In the genomic region with DNA sequence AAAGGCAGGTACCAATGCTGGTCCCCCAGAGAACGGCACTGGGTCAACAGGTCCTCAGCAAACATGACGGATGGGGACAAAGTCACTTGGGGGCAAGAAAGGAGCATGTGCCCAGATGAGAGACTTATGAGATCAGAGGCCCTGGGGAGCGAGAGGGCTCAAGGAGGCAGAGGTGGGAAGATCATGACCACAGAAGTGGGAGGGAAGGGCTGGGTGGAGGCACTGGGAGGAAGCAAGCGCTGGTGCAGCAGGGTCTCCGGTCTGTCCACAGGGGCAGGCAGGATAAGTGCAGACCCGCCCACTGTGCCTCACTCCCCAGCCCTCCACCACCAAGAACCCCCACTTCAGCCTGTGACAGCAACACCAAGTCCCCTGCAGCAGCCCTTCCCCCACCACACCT, we compare ENCODE assay signal across 26 cellular contexts. TPM values are rescaled to one million over a fixed set of nuclear protein-coding genes. Genes with fewer than 3 reads are reported as not detected.
DNase-seq lines count a peak whose midpoint lies in the region; ATAC-seq, FAIRE-seq and TF ChIP-seq lines count a peak whose summit lies in the region.
"Had no signal": no experiment of that assay in that cellular context is flagged by ENCODE, and none has a peak within 500 bp of the region (broad histone marks: within the 10 kb centered on the region; RNA-seq: fewer than 3 reads in every experiment).

No MANE protein-coding gene starts in this region.

- H3K27me3 ChIP-seq in BLaER1 treated with 17β-estradiol and CSF1 and Interleukin-3, amounts not matched to agents 10 nM and 100 nM: peaks cover 44 to 72% (median 51%) of the 10 kb centered on the region in 11 experiments
- peaks cover 3% of the 10 kb centered on the region for H3K27me3 ChIP-seq in CD8-positive, alpha-beta T cell (ENCODE audit: insufficient read depth, low read length)
- H3K27me3 ChIP-seq in tibial artery: peaks cover 0 to 96% of the 10 kb centered on the region in 2 donors
- H3K27me3 ChIP-seq: ovary, right atrium auricular region had no signal

- FAIRE-seq in GM19239 (lab: Jason Lieb, UNC): no peak
- FAIRE-seq: colon, K562 had no signal

- peak overlapping the region; percentile 35 for H3K4me3 Mint-ChIP-seq in CD8-positive, alpha-beta T cell
- H3K4me3 Mint-ChIP-seq in activated CD8-positive, alpha-beta T cell treated with anti-CD3 and anti-CD28 coated beads, Interleukin-2, amount 10 ng/mL, durations not matched to agents 7 days and 5 days: peak overlapping the region; percentile 49
- peak overlapping the region in 8 of 10 donors; percentile 29 to 70 (median 64) for H3K4me3 Mint-ChIP-seq in naive thymus-derived CD8-positive, alpha-beta T cell

- no peak for TF ChIP-seq CTCF in CD8-positive, alpha-beta T cell (IDR thresholded peaks at IDR 0.05)
- no peak for TF ChIP-seq CTCF in tibial artery (IDR thresholded peaks at IDR 0.05)

- H3K9ac ChIP-seq in BLaER1 treated with 17β-estradiol and CSF1 and Interleukin-3, amounts not matched to agents 10 nM and 100 nM: 0 out of 22 replicates have a peak overlapping the region, but pooled peaks of 1 of the 11 experiments have one; percentile 28

- peaks cover 31% of the 10 kb centered on the region for H3K4me1 Mint-ChIP-seq in CD8-positive, alpha-beta T cell (ENCODE audit: low read depth)
- H3K4me1 Mint-ChIP-seq in activated CD8-positive, alpha-beta T cell treated with anti-CD3 and anti-CD28 coated beads, Interleukin-2, amount 10 ng/mL, durations not matched to agents 7 days and 5 days (ENCODE audit: low read depth): peaks cover 42% of the 10 kb centered on the region
- H3K4me1 Mint-ChIP-seq in naive thymus-derived CD8-positive, alpha-beta T cell: peaks cover 29 to 55% (median 35%) of the 10 kb centered on the region in 4 donors

- H3K4me2 ChIP-seq in BLaER1 treated with 17β-estradiol and CSF1 and Interleukin-3, amounts not matched to agents 10 nM and 100 nM: peak overlapping the region; percentile 38 to 86 (median 76)

- H3K4me3 ChIP-seq in BLaER1 treated with 17β-estradiol and CSF1 and Interleukin-3, amounts not matched to agents 10 nM and 100 nM: no peak overlapping the region
- H3K4me3 ChIP-seq in CD8-positive, alpha-beta T cell (ENCODE audit: low read depth, low read length): no peak overlapping the region
- H3K4me3 ChIP-seq in tibial artery: no peak overlapping the region
- H3K4me3 ChIP-seq: breast epithelium, K562, ovary, right atrium auricular region, SJCRH30, spleen, thoracic aorta had no signal

- no peak for DNase-seq in CD8-positive, alpha-beta T cell
- no peak for DNase-seq in activated CD8-positive, alpha-beta T cell treated with anti-CD3 and anti-CD28 coated beads, Interleukin-2, amount 10 ng/mL, durations not matched to agents 7 days and 5 days
- no peak for DNase-seq in naive thymus-derived CD8-positive, alpha-beta T cell
- DNase-seq in tibial artery: no peak
- DNase-seq in GM19239 (ENCODE audit: insufficient read length, low spot score): no peak
- DNase-seq in kidney tubule cell (ENCODE audit: low spot score): no peak
- DNase-seq: activated effector memory CD4-positive, alpha-beta T cell treated with anti-CD3 and anti-CD28 coated beads, Interleukin-2, amount 50 U/mL, for 16 hours; effector memory CD4-positive, alpha-beta T cell; foreskin keratinocyte; GF-D8; GOT3; mesendoderm; MM.1S; ovary; SJCRH30; spleen; stimulated activated CD4-positive, alpha-beta T cell treated with anti-CD3 and anti-CD28 coated beads, Interleukin-4, amount 100 ng/mL, for 1 hour; WERI-Rb-1 had no signal

- intact Hi-C loops in CD8-positive, alpha-beta T cell (cut with DNase I, micrococcal nuclease): no loop called here
- intact Hi-C loops in tibial artery (cut with DNase I; ENCODE audit: low total_unique reads): no loop called here

- H3K4me1 ChIP-seq in BLaER1 treated with 17β-estradiol and CSF1 and Interleukin-3, amounts not matched to agents 10 nM and 100 nM: peaks cover 42 to 72% (median 66%) of the 10 kb centered on the region in 10 experiments
- peaks cover 41% of the 10 kb centered on the region for H3K4me1 ChIP-seq in CD8-positive, alpha-beta T cell (ENCODE audit: insufficient read depth, low read length)
- H3K4me1 ChIP-seq in tibial artery: peaks cover 0 to 15% (median 3%) of the 10 kb centered on the region in 4 donors
- H3K4me1 ChIP-seq: foreskin keratinocyte, SJCRH30 had no signal

- no peaks in the 10 kb centered on the region for H3K36me3 Mint-ChIP-seq in CD8-positive, alpha-beta T cell
- no peaks in the 10 kb centered on the region for H3K36me3 Mint-ChIP-seq in activated CD8-positive, alpha-beta T cell treated with anti-CD3 and anti-CD28 coated beads, Interleukin-2, amount 10 ng/mL, durations not matched to agents 7 days and 5 days (ENCODE audit: low read depth)
- no peaks in the 10 kb centered on the region for H3K36me3 Mint-ChIP-seq in naive thymus-derived CD8-positive, alpha-beta T cell

- peaks cover 0 to 80% (median 36%) of the 10 kb centered on the region in 11 experiments; a peak in 16 of 22 replicates for H4K20me1 ChIP-seq in BLaER1 treated with 17β-estradiol and CSF1 and Interleukin-3, amounts not matched to agents 10 nM and 100 nM

- H3K27ac Mint-ChIP-seq in CD8-positive, alpha-beta T cell: no peak overlapping the region
- no peak overlapping the region for H3K27ac Mint-ChIP-seq in activated CD8-positive, alpha-beta T cell treated with anti-CD3 and anti-CD28 coated beads, Interleukin-2, amount 10 ng/mL, durations not matched to agents 7 days and 5 days
- H3K27ac Mint-ChIP-seq in naive thymus-derived CD8-positive, alpha-beta T cell: peak overlapping the region in 5 of 10 donors; percentile 29 to 82 (median 72)

- no peaks in the 10 kb centered on the region for H3K9me3 Mint-ChIP-seq in CD8-positive, alpha-beta T cell
- H3K9me3 Mint-ChIP-seq in activated CD8-positive, alpha-beta T cell treated with anti-CD3 and anti-CD28 coated beads, Interleukin-2, amount 10 ng/mL, durations not matched to agents 7 days and 5 days (ENCODE audit: insufficient read depth): no peaks in the 10 kb centered on the region
- peaks cover 0 to 3% (median 0%) of the 10 kb centered on the region in 9 donors for H3K9me3 Mint-ChIP-seq in naive thymus-derived CD8-positive, alpha-beta T cell

- peaks cover 42% of the 10 kb centered on the region for H3K27me3 Mint-ChIP-seq in CD8-positive, alpha-beta T cell (ENCODE audit: low read depth)
- H3K27me3 Mint-ChIP-seq in activated CD8-positive, alpha-beta T cell treated with anti-CD3 and anti-CD28 coated beads, Interleukin-2, amount 10 ng/mL, durations not matched to agents 7 days and 5 days (ENCODE audit: low read depth): peaks cover 67% of the 10 kb centered on the region
- peaks cover 30 to 96% (median 41%) of the 10 kb centered on the region in 5 donors for H3K27me3 Mint-ChIP-seq in naive thymus-derived CD8-positive, alpha-beta T cell

- ATAC-seq in CD8-positive, alpha-beta T cell: peak; percentile 27
- peak; percentile 32 for ATAC-seq in activated CD8-positive, alpha-beta T cell treated with anti-CD3 and anti-CD28 coated beads, Interleukin-2, amount 10 ng/mL, durations not matched to agents 7 days and 5 days
- ATAC-seq in naive thymus-derived CD8-positive, alpha-beta T cell: no peak
- ATAC-seq: esophagus mucosa, foreskin keratinocyte, left lobe of liver had no signal

- H3K36me3 ChIP-seq in BLaER1 treated with 17β-estradiol and CSF1 and Interleukin-3, amounts not matched to agents 10 nM and 100 nM: no peaks in the 10 kb centered on the region
- no peaks in the 10 kb centered on the region for H3K36me3 ChIP-seq in CD8-positive, alpha-beta T cell (ENCODE audit: insufficient read depth, low read length)
- H3K36me3 ChIP-seq in tibial artery: no peaks in the 10 kb centered on the region
- H3K36me3 ChIP-seq: breast epithelium, ovary, right atrium auricular region, SJCRH30, spleen, thoracic aorta, WERI-Rb-1 had no signal

- POLR2A ChIA-PET in CD8-positive, alpha-beta T cell (lab: Charles Lee): no interaction called here
- POLR2A ChIA-PET in activated CD8-positive, alpha-beta T cell treated with anti-CD3 and anti-CD28 coated beads, Interleukin-2, amount 10 ng/mL, durations not matched to agents 7 days and 5 days (lab: Charles Lee): no interaction called here
- POLR2A ChIA-PET in naive thymus-derived CD8-positive, alpha-beta T cell (lab: Charles Lee): no interaction called here

- no peaks in the 10 kb centered on the region for H3K9me3 ChIP-seq in BLaER1 treated with 17β-estradiol and CSF1 and Interleukin-3, amounts not matched to agents 10 nM and 100 nM (replicated peaks in 1 of 11)
- no peaks in the 10 kb centered on the region for H3K9me3 ChIP-seq in CD8-positive, alpha-beta T cell (ENCODE audit: low read length)
- H3K9me3 ChIP-seq in tibial artery: no peaks in the 10 kb centered on the region
- H3K9me3 ChIP-seq: breast epithelium, ovary, right atrium auricular region, SJCRH30, spleen, thoracic aorta had no signal

- CTCF ChIA-PET in CD8-positive, alpha-beta T cell (lab: Charles Lee): interaction anchor here (1.5 kb wide), 1 partner anchor 12 kb away, joined by 7 read pairs; no protein-coding TSS in a partner anchor
- CTCF ChIA-PET in activated CD8-positive, alpha-beta T cell treated with anti-CD3 and anti-CD28 coated beads, Interleukin-2, amount 10 ng/mL, durations not matched to agents 7 days and 5 days (lab: Charles Lee): interaction anchor here (1.2 to 1.3 kb wide), 2 partner anchors 100 to 150 kb away, joined by 3 to 4 read pairs; no protein-coding TSS in a partner anchor

- no peak overlapping the region; a peak in 1 of 22 replicates for H3K27ac ChIP-seq in BLaER1 treated with 17β-estradiol and CSF1 and Interleukin-3, amounts not matched to agents 10 nM and 100 nM
- no peak overlapping the region for H3K27ac ChIP-seq in CD8-positive, alpha-beta T cell (ENCODE audit: low read depth, low read length)
- H3K27ac ChIP-seq in tibial artery: no peak overlapping the region
- H3K27ac ChIP-seq: breast epithelium, foreskin keratinocyte, ovary, right atrium auricular region, SJCRH30, spleen, thoracic aorta, WERI-Rb-1 had no signal

RNA-seq across cellular contexts. Expression of a gene that starts 10.9 kb away (rescaled TPM):
- total RNA-seq in CD8-positive, alpha-beta T cell: not detected
- under 1 TPM; 0.05 to 0.08 TPM for total RNA-seq in activated CD8-positive, alpha-beta T cell treated with anti-CD3 and anti-CD28 coated beads, Interleukin-2, amount 10 ng/mL, durations not matched to agents 7 days and 5 days
- total RNA-seq in naive thymus-derived CD8-positive, alpha-beta T cell: under 1 TPM; 0.55 to 0.88 TPM
- polyA plus RNA-seq in naive thymus-derived CD8-positive, alpha-beta T cell: not detected
- total RNA-seq: breast epithelium, esophagus mucosa, K562, right atrium auricular region, thoracic aorta had no signal
- polyA plus RNA-seq: K562 had no signal

Comparison
In these comparisons a context has a peak if more than half of its experiments do, and no peak if none do; other contexts are left out.
1. ATAC-seq: peak in CD8-positive, alpha-beta T cell (single experiment) and activated CD8-positive, alpha-beta T cell treated with anti-CD3 and anti-CD28 coated beads, Interleukin-2, amount 10 ng/mL, durations not matched to agents 7 days and 5 days (single experiment); none in naive thymus-derived CD8-positive, alpha-beta T cell (0 of 2).
2. Peak in every context shown above with its lines, with median percentiles within 50 percentile points of each other: H3K4me3 Mint-ChIP-seq.